Comparison of ENCODE assay signal across 15 cellular contexts in the genomic region with DNA sequence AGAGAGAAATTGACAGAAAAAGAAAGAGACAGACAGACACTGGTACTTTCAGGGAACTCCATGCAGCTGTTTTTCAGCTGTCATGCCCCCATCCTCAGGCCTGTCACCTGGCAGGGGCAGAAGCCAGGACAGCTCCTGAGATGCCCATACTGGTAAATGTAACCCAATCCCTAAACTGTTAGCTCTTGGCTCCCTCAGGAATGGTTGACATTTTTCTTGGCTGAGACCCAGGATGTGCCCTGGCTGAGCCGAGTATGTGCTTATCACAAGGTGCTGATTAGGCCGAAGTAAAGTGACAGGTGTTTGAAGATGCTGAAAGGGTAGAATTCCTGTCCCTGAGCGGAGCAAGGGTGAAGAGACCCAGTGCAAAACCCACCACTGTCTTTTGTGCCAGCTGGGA. TPM values are rescaled to one million over a fixed set of nuclear protein-coding genes. Genes with fewer than 3 reads are reported as not detected.
A peak's percentile ranks its signal among the peaks of the same experiment; 100 is the strongest.
DNase-seq lines count a peak whose midpoint lies in the region; ATAC-seq and TF ChIP-seq lines count a peak whose summit lies in the region.
"Had no signal": no experiment of that assay in that cellular context is flagged by ENCODE, and none has a peak within 500 bp of the region (broad histone marks: within the 10 kb centered on the region; RNA-seq: fewer than 3 reads in every experiment).

No MANE protein-coding gene starts in this region.

- H3K36me3 Mint-ChIP-seq in MCF 10A (ENCODE audit: insufficient read depth, unreplicated experiment) (peaks cover 57% of the 10 kb centered on the region), HFFc6 (ENCODE audit: low read depth) (peaks cover 27% of the 10 kb centered on the region)

- intact Hi-C loops in MCF 10A (cut with micrococcal nuclease): no loop called here
- intact Hi-C loops in mammary epithelial cell (cut with micrococcal nuclease): no loop called here

- H3K4me3 Mint-ChIP-seq in MCF 10A (ENCODE audit: unreplicated experiment) (no peak overlapping the region), HFFc6 (no peak overlapping the region)
- H3K4me3 Mint-ChIP-seq: activated CD4-positive, alpha-beta memory T cell treated with anti-CD3 and anti-CD28 coated beads for 36 hours; activated naive CD4-positive, alpha-beta T cell treated with anti-CD3 and anti-CD28 coated beads, Interleukin-2, amount 50 U/mL, for 24 hours; T-helper 1 cell treated with Interleukin-12 subunit alpha and Interleukin-12 subunit beta and Interleukin-4 antibody, amounts not matched to agents 30 μg/mL and 1 μg/mL, for 36 hours had no signal

- no peak overlapping the region for H3K27ac ChIP-seq in mammary epithelial cell (ENCODE audit: insufficient read depth, low read depth, low read length)
- H3K27ac ChIP-seq: A549, foreskin keratinocyte had no signal

- no peak overlapping the region for H3K4me3 ChIP-seq in mammary epithelial cell (replicated peaks in 1 of 3; ENCODE audit: insufficient read depth in 1 of 3, low read depth in 2 of 3, low read length in 3 of 3)
- H3K4me3 ChIP-seq: A549 had no signal

- dilution Hi-C loops in mammary epithelial cell (cut with HindIII; ENCODE audit: low sequenced_read_pairs): no loop called here

- H3K36me3 ChIP-seq in mammary epithelial cell (ENCODE audit: insufficient read depth, low read length): peaks cover 26% of the 10 kb centered on the region

- H3K27me3 Mint-ChIP-seq in MCF 10A (ENCODE audit: insufficient read depth, unreplicated experiment) (no peaks in the 10 kb centered on the region), HFFc6 (ENCODE audit: insufficient read depth) (no peaks in the 10 kb centered on the region)
- H3K27me3 Mint-ChIP-seq: activated CD4-positive, alpha-beta memory T cell treated with anti-CD3 and anti-CD28 coated beads for 36 hours; activated naive CD4-positive, alpha-beta T cell treated with anti-CD3 and anti-CD28 coated beads, Interleukin-2, amount 50 U/mL, for 24 hours had no signal

- H3K4me1 ChIP-seq in mammary epithelial cell (ENCODE audit: insufficient read depth, low read length): no peaks in the 10 kb centered on the region
- H3K4me1 ChIP-seq: foreskin keratinocyte had no signal

- peak; percentile 73 for ATAC-seq in SK-N-SH treated with all-trans-retinoic acid at 6 μM for 48 hours
- ATAC-seq: A549, foreskin keratinocyte had no signal

- no peaks in the 10 kb centered on the region for H3K4me1 Mint-ChIP-seq in MCF 10A (ENCODE audit: insufficient read depth, unreplicated experiment)
- peaks cover 7% of the 10 kb centered on the region for H3K4me1 Mint-ChIP-seq in HFFc6 (ENCODE audit: low read depth)
- H3K4me1 Mint-ChIP-seq: activated naive CD4-positive, alpha-beta T cell treated with anti-CD3 and anti-CD28 coated beads, Interleukin-2, amount 50 U/mL, for 24 hours had no signal

- WGBS in mammary epithelial cell (ENCODE audit: low coverage, missing lambda C conversion rate): 44% methylated on average over 3 of the region's 3 CpGs

- POLR2A ChIA-PET in MCF 10A (lab: Yijun Ruan, JAX): no interaction called here

- H3K79me2 ChIP-seq in mammary epithelial cell (ENCODE audit: insufficient read depth, low read length): no peaks in the 10 kb centered on the region

- in situ Hi-C loops in mammary epithelial cell (cut with MboI; ENCODE audit: low sequenced_read_pairs in 2 of 2): no loop called here

- no peak overlapping the region for H3K9ac ChIP-seq in mammary epithelial cell (ENCODE audit: insufficient read depth, low read length)

- H4K20me1 ChIP-seq in mammary epithelial cell (ENCODE audit: insufficient read depth, low read length): no peaks in the 10 kb centered on the region

- H3K4me2 ChIP-seq in mammary epithelial cell (ENCODE audit: insufficient read depth, low read depth, low read length): no peak overlapping the region
- H3K4me2 ChIP-seq: A549 had no signal

- H3K9me3 Mint-ChIP-seq in MCF 10A (ENCODE audit: unreplicated experiment): no peaks in the 10 kb centered on the region
- no peaks in the 10 kb centered on the region; the same call in 1 of the 2 replicates for H3K9me3 Mint-ChIP-seq in HFFc6
- H3K9me3 Mint-ChIP-seq: activated CD4-positive, alpha-beta memory T cell treated with anti-CD3 and anti-CD28 coated beads for 36 hours; activated naive CD4-positive, alpha-beta T cell treated with anti-CD3 and anti-CD28 coated beads, Interleukin-2, amount 50 U/mL, for 24 hours; T-helper 1 cell treated with Interleukin-12 subunit alpha and Interleukin-12 subunit beta and Interleukin-4 antibody, amounts not matched to agents 30 μg/mL and 1 μg/mL, for 36 hours had no signal

- H3K27me3 ChIP-seq in mammary epithelial cell (ENCODE audit: insufficient read depth, low read length): no peaks in the 10 kb centered on the region
- H3K27me3 ChIP-seq: foreskin keratinocyte had no signal

- CTCF ChIA-PET in MCF 10A (lab: Yijun Ruan, JAX) (interaction anchor here (1.0 kb wide), 1 partner anchor 47 kb away, joined by 8 read pairs; no protein-coding TSS in a partner anchor), mammary epithelial cell (lab: Charles Lee; ENCODE audit: low non-redundant PET) (no interaction called here)

- H3K27ac Mint-ChIP-seq in MCF 10A (ENCODE audit: low read depth, unreplicated experiment): peak overlapping the region; percentile 21
- no peak overlapping the region for H3K27ac Mint-ChIP-seq in HFFc6
- H3K27ac Mint-ChIP-seq: activated CD4-positive, alpha-beta memory T cell treated with anti-CD3 and anti-CD28 coated beads for 36 hours; activated naive CD4-positive, alpha-beta T cell treated with anti-CD3 and anti-CD28 coated beads, Interleukin-2, amount 50 U/mL, for 24 hours had no signal

- no peak for DNase-seq in MCF 10A (ENCODE audit: unreplicated experiment)
- DNase-seq in mammary epithelial cell: no peak
- DNase-seq in left kidney (ENCODE audit: low read depth, low spot score): peak; percentile 18
- no peak for DNase-seq in cerebellar nuclear complex (lab: John Stamatoyannopoulos, UW)
- no peak for DNase-seq in HFFc6
- no peak for DNase-seq in A172 (ENCODE audit: low spot score)
- DNase-seq in hypothalamus (lab: John Stamatoyannopoulos, UW): no peak
- DNase-seq: activated CD4-positive, alpha-beta memory T cell treated with anti-CD3 and anti-CD28 coated beads for 36 hours; dermis blood vessel endothelial cell; foreskin keratinocyte; Kasumi-1 had no signal

- no peaks in the 10 kb centered on the region for H3K9me3 ChIP-seq in mammary epithelial cell (replicated peaks; ENCODE audit: insufficient read depth, low read length)
- H3K9me3 ChIP-seq: A549 had no signal

- no peak overlapping the region for H2AFZ ChIP-seq in mammary epithelial cell (ENCODE audit: low read depth, low read length)

- BruUV-seq in MCF 10A (replicated peaks; lab: Mats Ljungman, UMichigan): no TSS peak
- BruUV-seq in mammary epithelial cell (replicated peaks; lab: Mats Ljungman, UMichigan): no TSS peak

- TF ChIP-seq CTCF in MCF 10A (IDR thresholded peaks at IDR 0.05; ENCODE audit: unreplicated experiment): no peak
- no peak for TF ChIP-seq CTCF in mammary epithelial cell (conservative IDR thresholded peaks at IDR 0.05 in 1 of 2, IDR thresholded peaks at IDR 0.05 in 1 of 2; ENCODE audit: extremely low read depth in 1 of 2, insufficient read depth in 1 of 2, low read depth in 1 of 2, low read length in 2 of 2)
- TF ChIP-seq CTCF in HFFc6 (IDR thresholded peaks at IDR 0.05): no peak

TF ChIP-seq in SK-N-SH treated with all-trans-retinoic acid at 6 μM for 48 hours, 23 proteins besides CTCF, POLR2A, EP300 and RAD21:
- no peak for TF ChIP-seq BACH2 (CRISPR knock-in tag; IDR thresholded peaks at IDR 0.05; ENCODE audit: borderline replicate concordance)
- no peak for TF ChIP-seq ARNTL (CRISPR knock-in tag; IDR thresholded peaks at IDR 0.05; ENCODE audit: borderline replicate concordance, low read depth)
- TF ChIP-seq PPARA (CRISPR knock-in tag; IDR thresholded peaks at IDR 0.05; ENCODE audit: borderline replicate concordance): no peak
- no peak for TF ChIP-seq OSR1 (CRISPR knock-in tag; IDR thresholded peaks at IDR 0.05)

RNA-seq across cellular contexts. Expression of gene PGM1, which starts 50.7 kb away (rescaled TPM):
- total RNA-seq in MCF 10A (2022): 60.2 and 77.9 TPM in 2 replicates
- 100 to 1,000 TPM in 1 of 2 donors, 10 to 100 TPM in 1; 93.7 to 177 TPM for total RNA-seq in mammary epithelial cell
- polyA plus RNA-seq in mammary epithelial cell: 76.6 TPM
- 158 TPM for polyA minus RNA-seq in mammary epithelial cell
- total RNA-seq in HFFc6 (2021; fragmentation: NEBNext Ultra II Directional; extraction: Animal tissue kit (Norgen Biotek cat#: 25700)): 10 to 100 TPM; 31.6 to 46.2 (median 32.9) TPM
- 46.5 and 50.5 TPM in 2 replicates for total RNA-seq in A172 (2014; rRNA removed; shearing (Covaris generic))
